ENCODE assay signal across 16 cellular contexts in genomic region chr6:7902221-7902620, GRCh38.
"Had no signal": no experiment of that assay in that cellular context is flagged by ENCODE, and none has a peak within 500 bp of the region (broad histone marks: within the 10 kb centered on the region; RNA-seq: fewer than 3 reads in every experiment).

No MANE protein-coding gene starts in this region.

- H3K27ac ChIP-seq: epithelial cell of prostate, parathyroid adenoma, testis, upper lobe of left lung had no signal

- H3K9ac ChIP-seq: parathyroid adenoma had no signal

- ATAC-seq: effector memory CD8-positive, alpha-beta T cell; left lobe of liver; sciatic nerve; stimulated activated effector memory CD8-positive, alpha-beta T cell treated with anti-CD3 and anti-CD28 coated beads, Interleukin-12 subunit alpha, Interleukin-12 subunit beta, amount 100 ng/mL, for 72 hours had no signal

- H2AFZ ChIP-seq: parathyroid adenoma had no signal

- H3K4me1 ChIP-seq: testis had no signal

- H3K27me3 ChIP-seq: testis, upper lobe of left lung had no signal

- DNase-seq: activated CD4-positive, alpha-beta T cell treated with anti-CD3 and anti-CD28 coated beads, Interleukin-2, amount 10 ng/mL, durations not matched to agents 7 days and 5 days; activated CD8-positive, alpha-beta memory T cell treated with anti-CD3 and anti-CD28 coated beads, Interleukin-2, amount 50 U/mL, for 4 hours; activated gamma-delta T cell treated with Interleukin-2 at 50 U/mL for 16 hours; effector memory CD8-positive, alpha-beta T cell; foreskin melanocyte; hypothalamus; kidney; stimulated activated CD4-positive, alpha-beta T cell treated with anti-CD3 and anti-CD28 coated beads, Interleukin-4, amount 100 ng/mL, for 24 hours; testis; upper lobe of left lung had no signal

- H3K4me3 ChIP-seq: lung, testis, upper lobe of left lung had no signal

- FAIRE-seq: kidney had no signal

- H3K9me3 ChIP-seq: testis, upper lobe of left lung had no signal
